Comparison of ENCODE assay signal across 1 cellular context in genomic region chr5:151053796-151054490, GRCh38.
TF ChIP-seq lines count a peak whose summit lies in the region.

No MANE protein-coding gene starts in this region.

TF ChIP-seq in SK-N-SH treated with all-trans-retinoic acid at 6 μM for 48 hours, 23 proteins besides CTCF, POLR2A, EP300 and RAD21 (continued from another document):
- no peak for TF ChIP-seq BACH2 (CRISPR knock-in tag; IDR thresholded peaks at IDR 0.05; ENCODE audit: borderline replicate concordance)
- TF ChIP-seq ZNF70 (CRISPR knock-in tag; IDR thresholded peaks at IDR 0.05), result no peak
- TF ChIP-seq PPARA (CRISPR knock-in tag; IDR thresholded peaks at IDR 0.05; ENCODE audit: borderline replicate concordance), result no peak
- no peak for TF ChIP-seq ZFP3 (CRISPR knock-in tag; IDR thresholded peaks at IDR 0.05)
TF ChIP-seq in SK-N-SH treated with all-trans-retinoic acid at 6 μM for 48 hours: peak in this region for 0.
